Comparison of ENCODE assay signal across 8 cellular contexts in genomic region chr1:234727018-234727757, GRCh38.
DNase-seq lines count a peak whose midpoint lies in the region; ATAC-seq and TF ChIP-seq lines count a peak whose summit lies in the region.

No MANE protein-coding gene starts in this region.

- no peaks in the 10 kb centered on the region for H3K36me3 ChIP-seq in Karpas-422 (ENCODE audit: insufficient read depth, low read length)
- H3K36me3 ChIP-seq in GM23248 (ENCODE audit: low read depth): no peaks in the 10 kb centered on the region

- no peak overlapping the region for H3K4me2 ChIP-seq in Karpas-422 (ENCODE audit: low read depth, low read length, poor library complexity, severe bottlenecking)
- H3K4me2 ChIP-seq in GM23248 (ENCODE audit: unreplicated experiment): no peak overlapping the region

- H3F3A ChIP-seq in GM23248 (ENCODE audit: insufficient read depth): peaks cover 33% of the 10 kb centered on the region

- H3K36me3 Mint-ChIP-seq in nephron (ENCODE audit: low read depth): no peaks in the 10 kb centered on the region

- no peaks in the 10 kb centered on the region for H3K27me3 ChIP-seq in Karpas-422 (ENCODE audit: low read length)
- no peaks in the 10 kb centered on the region for H3K27me3 ChIP-seq in GM23248 (replicated peaks; ENCODE audit: insufficient read depth)

- H3K9me3 Mint-ChIP-seq in nephron: no peaks in the 10 kb centered on the region

- H3K27me3 Mint-ChIP-seq in nephron (ENCODE audit: low read depth): peaks cover 2% of the 10 kb centered on the region

- TF ChIP-seq CTCF in astrocyte of the spinal cord (IDR thresholded peaks at IDR 0.05; ENCODE audit: low read depth, low read length) (no peak), nephron (IDR thresholded peaks at IDR 0.05; ENCODE audit: unreplicated experiment in 3 of 3) (no peak)

- H3K4me3 ChIP-seq in astrocyte of the spinal cord (ENCODE audit: low read depth, low read length): no peak overlapping the region
- no peak overlapping the region for H3K4me3 ChIP-seq in Karpas-422 (ENCODE audit: low read length)
- H3K4me3 ChIP-seq in GM23248: no peak overlapping the region

- H3K27ac ChIP-seq in Karpas-422 (ENCODE audit: low read length): no peak overlapping the region
- no peak overlapping the region for H3K27ac ChIP-seq in GM23248

- peaks cover 78% of the 10 kb centered on the region for H3K4me1 Mint-ChIP-seq in nephron

- H3K9ac ChIP-seq in Karpas-422 (ENCODE audit: low read length): no peak overlapping the region
- H3K9ac ChIP-seq in GM23248: no peak overlapping the region

- no peaks in the 10 kb centered on the region for H4K20me1 ChIP-seq in Karpas-422 (ENCODE audit: insufficient read depth, low read depth, low read length)
- no peaks in the 10 kb centered on the region for H4K20me1 ChIP-seq in GM23248 (ENCODE audit: insufficient read depth)

- H3K4me1 ChIP-seq in Karpas-422 (ENCODE audit: low read length) (peaks cover 11% of the 10 kb centered on the region), GM23248 (ENCODE audit: insufficient read depth) (peaks cover 43% of the 10 kb centered on the region)

- no peaks in the 10 kb centered on the region for H3K79me2 ChIP-seq in Karpas-422 (ENCODE audit: low read length)
- H3K79me2 ChIP-seq in GM23248 (ENCODE audit: insufficient read depth): no peaks in the 10 kb centered on the region

- H2AFZ ChIP-seq in Karpas-422 (ENCODE audit: low read length) (no peak overlapping the region), GM23248 (no peak overlapping the region)

- 91 to 92% methylated on average over 7 of the region's 7 CpGs for WGBS in GM23248 (ENCODE audit: low coverage in 1 of 2, low lambda C conversion rate in 2 of 2, missing lambda C conversion rate in 2 of 2), 2 experiments

- peak; percentile 53 for ATAC-seq in GM18517 (IDR thresholded peaks at IDR 0.05; ENCODE audit: unreplicated experiment)

- in situ Hi-C loops in astrocyte of the spinal cord (cut with HindIII; ENCODE audit: low sequenced_read_pairs) (loop anchor here (25.0 kb wide), 2 partner anchors 235 to 360 kb away; no protein-coding TSS in a partner anchor), GM23248 (cut with MboI) (loop anchor here (10.0 to 25.0 kb wide), 3 partner anchors 240 to 358 kb away; partner anchors contain the start of gene TARBP1)

- peak overlapping the region; percentile 99 to 100 (median 99) for H3K27ac Mint-ChIP-seq in nephron

- no peaks in the 10 kb centered on the region for H3K9me2 ChIP-seq in Karpas-422 (replicated peaks; ENCODE audit: insufficient read depth, low read length)
- no peaks in the 10 kb centered on the region for H3K9me2 ChIP-seq in GM23248 (ENCODE audit: insufficient read depth)

- no peaks in the 10 kb centered on the region for H3K9me3 ChIP-seq in Karpas-422 (ENCODE audit: low read length)
- no peaks in the 10 kb centered on the region for H3K9me3 ChIP-seq in GM23248 (ENCODE audit: low read depth)

- DNase-seq in MV-4-11 (lab: John Stamatoyannopoulos, UW) (peak; percentile 82), astrocyte of the spinal cord (ENCODE audit: low read depth, low spot score) (peak; percentile 54), H4 (ENCODE audit: low spot score) (no peak), SHP77 treated with DMSO at 0.1 percent for 48 hours (lab: John Stamatoyannopoulos, UW) (no peak), Karpas-422 (no peak), GM23248 (no peak)

- peak overlapping the region in 1 of 3 experiments; percentile 10 for H3K4me3 Mint-ChIP-seq in nephron

Comparison
In these comparisons a context has a peak if more than half of its experiments do, and no peak if none do; other contexts are left out.
1. DNase-seq: peak in MV-4-11 (single experiment) and astrocyte of the spinal cord (single experiment); none in H4 (single experiment), SHP77 treated with DMSO at 0.1 percent for 48 hours (single experiment), Karpas-422 (single experiment) and GM23248 (single experiment).